In the genomic region with DNA sequence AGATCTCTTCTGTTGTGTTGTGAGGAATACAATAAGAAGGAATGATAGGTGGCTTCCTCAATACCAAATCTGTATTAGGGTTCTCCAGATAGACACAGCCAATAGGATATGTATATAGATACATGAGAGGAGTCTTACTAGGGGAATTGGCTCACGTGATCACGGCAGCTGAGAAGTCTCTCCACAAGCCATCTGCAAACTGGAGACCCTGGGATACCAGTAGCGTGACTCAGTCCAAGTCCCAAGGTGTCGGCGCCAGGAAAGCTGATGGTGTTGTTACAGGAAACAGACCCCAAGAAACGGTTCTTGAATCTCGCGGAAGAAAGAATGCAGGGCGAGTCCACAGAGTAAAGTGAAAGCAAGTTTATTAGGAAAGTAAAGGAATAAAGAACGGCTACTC, we compare ENCODE assay signal across 1 cellular context.
TF ChIP-seq lines count a peak whose summit lies in the region.

No MANE protein-coding gene starts in this region.

TF ChIP-seq in HCT116, 20 proteins besides CTCF, POLR2A, EP300 and RAD21 (continued from another document):
- TF ChIP-seq, protein P1, sequence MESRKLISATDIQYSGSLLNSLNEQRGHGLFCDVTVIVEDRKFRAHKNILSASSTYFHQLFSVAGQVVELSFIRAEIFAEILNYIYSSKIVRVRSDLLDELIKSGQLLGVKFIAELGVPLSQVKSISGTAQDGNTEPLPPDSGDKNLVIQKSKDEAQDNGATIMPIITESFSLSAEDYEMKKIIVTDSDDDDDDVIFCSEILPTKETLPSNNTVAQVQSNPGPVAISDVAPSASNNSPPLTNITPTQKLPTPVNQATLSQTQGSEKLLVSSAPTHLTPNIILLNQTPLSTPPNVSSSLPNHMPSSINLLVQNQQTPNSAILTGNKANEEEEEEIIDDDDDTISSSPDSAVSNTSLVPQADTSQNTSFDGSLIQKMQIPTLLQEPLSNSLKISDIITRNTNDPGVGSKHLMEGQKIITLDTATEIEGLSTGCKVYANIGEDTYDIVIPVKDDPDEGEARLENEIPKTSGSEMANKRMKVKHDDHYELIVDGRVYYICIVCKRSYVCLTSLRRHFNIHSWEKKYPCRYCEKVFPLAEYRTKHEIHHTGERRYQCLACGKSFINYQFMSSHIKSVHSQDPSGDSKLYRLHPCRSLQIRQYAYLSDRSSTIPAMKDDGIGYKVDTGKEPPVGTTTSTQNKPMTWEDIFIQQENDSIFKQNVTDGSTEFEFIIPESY (IDR thresholded peaks at IDR 0.05; ENCODE audit: extremely low read depth, insufficient replicate concordance, low read length): no peak
